ENCODE assay signal across 15 cellular contexts in the genomic region with DNA sequence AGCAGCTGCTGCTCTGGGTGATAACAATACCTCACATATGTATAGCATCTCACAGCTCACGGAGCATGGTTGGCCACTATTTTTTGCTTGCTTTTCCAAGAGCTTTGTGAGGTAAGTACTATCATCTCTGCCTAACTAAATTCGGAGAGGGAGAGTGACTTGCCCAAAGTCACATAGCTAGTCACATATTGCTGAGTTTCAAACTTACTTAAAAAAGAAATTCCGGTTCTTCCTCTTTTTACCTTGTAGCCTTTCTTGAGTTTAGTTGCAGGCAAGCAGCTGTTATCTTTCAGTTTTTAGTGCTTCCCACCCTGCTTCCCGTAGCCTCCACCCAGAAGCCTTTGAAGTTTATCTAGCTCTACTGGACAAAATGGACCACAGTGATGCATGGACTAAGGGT.
A peak's percentile ranks its signal among the peaks of the same experiment; 100 is the strongest.
DNase-seq lines count a peak whose midpoint lies in the region; ATAC-seq and TF ChIP-seq lines count a peak whose summit lies in the region.
"Had no signal": no experiment of that assay in that cellular context is flagged by ENCODE, and none has a peak within 500 bp of the region (broad histone marks: within the 10 kb centered on the region; RNA-seq: fewer than 3 reads in every experiment).

No MANE protein-coding gene starts in this region.

- intact Hi-C loops in A673 (cut with micrococcal nuclease; ENCODE audit: unreplicated experiment): loop anchor here (2.0 to 5.0 kb wide), 2 partner anchors 95 to 167 kb away; no protein-coding TSS in a partner anchor
- intact Hi-C loops in activated CD4-positive, alpha-beta T cell treated with anti-CD3 and anti-CD28 coated beads for 36 hours (cut with DNase I, micrococcal nuclease): loop anchor here in 1 of 2 experiments (5.0 kb wide), 1 partner anchor 575 kb away; no protein-coding TSS in a partner anchor

- DNase-seq in A673 (ENCODE audit: low spot score) (no peak), coronary artery (ENCODE audit: low spot score) (no peak), cerebellum (ENCODE audit: low spot score) (no peak), NCI-H146 treated with DMSO at 0.1 percent for 48 hours (lab: John Stamatoyannopoulos, UW; ENCODE audit: unreplicated experiment) (no peak)
- no peak for DNase-seq in activated CD4-positive, alpha-beta T cell treated with anti-CD3 and anti-CD28 coated beads for 36 hours
- DNase-seq: activated CD4-positive, CD25-positive, alpha-beta regulatory T cell; DMS 273 treated with DMSO at 0.1 percent for 48 hours; IMR-90; NCI-H2081; transverse colon had no signal

- no peaks in the 10 kb centered on the region for H3K9me3 Mint-ChIP-seq in activated CD4-positive, alpha-beta T cell treated with anti-CD3 and anti-CD28 coated beads for 36 hours (ENCODE audit: low read depth)
- H3K9me3 Mint-ChIP-seq: activated T-helper 2 cell treated with anti-CD3 and anti-CD28 coated beads, Interferon-gamma antibody, Interleukin-2, Interleukin-4, amounts not matched to agents 10 μg/mL and 5 μg/mL and 100 μg/mL, durations not matched to agents 14 hours and 24 hours and 36 hours had no signal

- no peaks in the 10 kb centered on the region for H3K4me1 Mint-ChIP-seq in activated CD4-positive, alpha-beta T cell treated with anti-CD3 and anti-CD28 coated beads for 36 hours

- peaks cover 5% of the 10 kb centered on the region for H3K27me3 Mint-ChIP-seq in activated CD4-positive, alpha-beta T cell treated with anti-CD3 and anti-CD28 coated beads for 36 hours

- peak overlapping the region; percentile 28 for H3K27ac ChIP-seq in A673 (ENCODE audit: low read depth, low read length, poor library complexity, severe bottlenecking)
- no peak overlapping the region for H3K27ac ChIP-seq in coronary artery
- H3K27ac ChIP-seq: right atrium auricular region, transverse colon had no signal

- peaks cover 27% of the 10 kb centered on the region for H3K4me1 ChIP-seq in A673 (ENCODE audit: insufficient read depth, low read length, poor library complexity, severe bottlenecking)
- H3K4me1 ChIP-seq: right atrium auricular region, transverse colon had no signal

- no peak overlapping the region for H3K27ac Mint-ChIP-seq in activated CD4-positive, alpha-beta T cell treated with anti-CD3 and anti-CD28 coated beads for 36 hours
- H3K27ac Mint-ChIP-seq: activated T-helper 2 cell treated with anti-CD3 and anti-CD28 coated beads, Interferon-gamma antibody, Interleukin-2, Interleukin-4, amounts not matched to agents 10 μg/mL and 5 μg/mL and 100 μg/mL, durations not matched to agents 14 hours and 24 hours and 36 hours had no signal

- POLR2A ChIA-PET in A673 (lab: Charles Lee; ENCODE audit: low non-redundant PET): no interaction called here
- POLR2A ChIA-PET in activated CD4-positive, alpha-beta T cell treated with anti-CD3 and anti-CD28 coated beads for 36 hours (lab: Charles Lee): no interaction called here

- ATAC-seq in GM18907 (IDR thresholded peaks at IDR 0.05; ENCODE audit: unreplicated experiment) (peak; percentile 50), GM21786 (IDR thresholded peaks at IDR 0.05; ENCODE audit: unreplicated experiment) (peak; percentile 47), HG03354 (IDR thresholded peaks at IDR 0.05; ENCODE audit: poor library complexity, severe bottlenecking, unreplicated experiment) (peak; percentile 35)
- no peak for ATAC-seq in activated CD4-positive, alpha-beta T cell treated with anti-CD3 and anti-CD28 coated beads for 36 hours

- H3K27me3 ChIP-seq in A673 (replicated peaks; ENCODE audit: insufficient read depth, low read depth, low read length, poor library complexity): no peaks in the 10 kb centered on the region
- H3K27me3 ChIP-seq: right atrium auricular region, transverse colon had no signal

- no peak overlapping the region for H3K4me3 Mint-ChIP-seq in activated CD4-positive, alpha-beta T cell treated with anti-CD3 and anti-CD28 coated beads for 36 hours

- CTCF ChIA-PET in A673 (lab: Charles Lee): interaction anchor here (1.0 kb wide), 1 partner anchor 153 kb away, joined by 4 read pairs; no protein-coding TSS in a partner anchor
- CTCF ChIA-PET in activated CD4-positive, alpha-beta T cell treated with anti-CD3 and anti-CD28 coated beads for 36 hours (lab: Charles Lee): interaction anchor here (1.0 to 1.7 kb wide), 2 partner anchors 91 to 576 kb away, joined by 3 to 4 read pairs; no protein-coding TSS in a partner anchor

- no TSS peak for BruUV-seq in A673 (replicated peaks; lab: Mats Ljungman, UMichigan)

- H3K36me3 ChIP-seq in A673 (ENCODE audit: insufficient read depth, low read length, poor library complexity, severe bottlenecking): no peaks in the 10 kb centered on the region
- H3K36me3 ChIP-seq: right atrium auricular region, transverse colon had no signal

- no peaks in the 10 kb centered on the region for H3K9me3 ChIP-seq in A673 (ENCODE audit: low read depth, low read length, poor library complexity, severe bottlenecking)
- H3K9me3 ChIP-seq: right atrium auricular region, transverse colon had no signal

- no peak overlapping the region for H3K4me3 ChIP-seq in A673 (ENCODE audit: low read depth, low read length, poor library complexity, severe bottlenecking)
- no peak overlapping the region for H3K4me3 ChIP-seq in coronary artery
- H3K4me3 ChIP-seq: right atrium auricular region, transverse colon had no signal

- TF ChIP-seq CTCF in A673 (conservative IDR thresholded peaks at IDR 0.05; ENCODE audit: low read depth, low read length): no peak
- no peak for TF ChIP-seq CTCF in coronary artery (IDR thresholded peaks at IDR 0.05)

- no peaks in the 10 kb centered on the region for H3K36me3 Mint-ChIP-seq in activated CD4-positive, alpha-beta T cell treated with anti-CD3 and anti-CD28 coated beads for 36 hours (ENCODE audit: low read depth)
